21 cellular contexts compared by ENCODE assay signal in the genomic region with DNA sequence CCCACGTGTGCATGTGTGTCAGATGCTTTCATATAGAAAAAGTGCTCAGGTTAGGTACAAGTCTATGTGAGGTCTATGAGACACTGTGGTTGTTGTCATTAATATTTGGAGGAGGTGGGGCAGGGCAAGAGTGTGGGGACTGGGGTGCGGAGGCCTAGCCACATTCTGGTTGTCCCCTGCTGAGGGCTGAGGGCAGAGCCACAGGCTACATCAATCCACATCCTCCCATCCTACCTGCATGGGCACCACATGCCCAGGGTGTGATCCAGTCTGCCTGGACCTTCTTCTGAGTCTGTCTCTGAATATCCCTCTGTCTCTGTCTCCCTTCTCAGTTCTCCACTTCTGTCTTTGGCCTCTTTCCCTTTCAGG. TPM values are rescaled to one million over a fixed set of nuclear protein-coding genes. Genes with fewer than 3 reads are reported as not detected.
DNase-seq lines count a peak whose midpoint lies in the region; ATAC-seq and TF ChIP-seq lines count a peak whose summit lies in the region.
"Had no signal": no experiment of that assay in that cellular context is flagged by ENCODE, and none has a peak within 500 bp of the region (broad histone marks: within the 10 kb centered on the region; RNA-seq: fewer than 3 reads in every experiment).

No MANE protein-coding gene starts in this region.

- H3K79me2 ChIP-seq in SK-N-SH (ENCODE audit: insufficient read depth), result no peaks in the 10 kb centered on the region

- POLR2A ChIA-PET in SK-N-SH (lab: Yijun Ruan, JAX) (no interaction called here), IMR-90 (lab: Charles Lee; ENCODE audit: unreplicated experiment) (no interaction called here)

- CTCF ChIA-PET in SK-N-SH (lab: Yijun Ruan, JAX) (interaction anchor here (1.5 kb wide), 1 partner anchor 8 kb away, joined by 4 read pairs; no protein-coding TSS in a partner anchor), IMR-90 (lab: Yijun Ruan, JAX) (no interaction called here)

- ATAC-seq in SK-N-SH treated with all-trans-retinoic acid at 6 μM for 48 hours, result no peak; the same call in 2 of the 3 replicates
- ATAC-seq in IMR-90 (ENCODE audit: low read depth), result no peak
- no peak for ATAC-seq in GM18868 (IDR thresholded peaks at IDR 0.05; ENCODE audit: unreplicated experiment)
- ATAC-seq in HG03520 (IDR thresholded peaks at IDR 0.05; ENCODE audit: unreplicated experiment), result no peak

- H2AK9ac ChIP-seq in IMR-90 (replicated peaks; ENCODE audit: low read depth, low read length, poor library complexity), result peak overlapping the region; percentile 72

- no peak overlapping the region for H2BK120ac ChIP-seq in IMR-90 (ENCODE audit: low read depth, low read length)

- TF ChIP-seq CTCF in SK-N-SH (IDR thresholded peaks at IDR 0.05) (no peak), IMR-90 (conservative IDR thresholded peaks at IDR 0.05; ENCODE audit: low read depth, low read length) (no peak), endothelial cell (IDR thresholded peaks at IDR 0.05; ENCODE audit: unreplicated experiment) (no peak)

- H3K9me1 ChIP-seq in IMR-90 (ENCODE audit: insufficient read depth, low read length), result no peaks in the 10 kb centered on the region

- H3K36me3 ChIP-seq in SK-N-SH (replicated peaks in 1 of 2; ENCODE audit: control insufficient read depth in 1 of 2, insufficient read depth in 2 of 2, low read length in 1 of 2) (no peaks in the 10 kb centered on the region), IMR-90 (ENCODE audit: control insufficient read depth, insufficient read depth, low read length) (no peaks in the 10 kb centered on the region)
- H3K36me3 ChIP-seq: BLaER1 had no signal

- peaks cover 26% of the 10 kb centered on the region; the same call in 1 of the 2 replicates for H3K27me3 ChIP-seq in SK-N-SH (ENCODE audit: insufficient read depth)
- H3K27me3 ChIP-seq in IMR-90 (ENCODE audit: control insufficient read depth, insufficient read depth, low read length), result peaks cover 22% of the 10 kb centered on the region

- H2AFZ ChIP-seq in SK-N-SH (ENCODE audit: low read depth) (no peak overlapping the region), IMR-90 (replicated peaks; ENCODE audit: low read length, poor library complexity) (no peak overlapping the region)

- H3F3A ChIP-seq in SK-N-SH (replicated peaks; ENCODE audit: insufficient read depth), result no peaks in the 10 kb centered on the region

- intact Hi-C loops in IMR-90 (cut with micrococcal nuclease), result no loop called here

- no peak overlapping the region for H2BK5ac ChIP-seq in IMR-90 (ENCODE audit: low read depth, low read length, poor library complexity, severe bottlenecking)

- H3K18ac ChIP-seq in IMR-90 (ENCODE audit: low read depth, low read length), result no peak overlapping the region

- no peaks in the 10 kb centered on the region for H3K4me1 ChIP-seq in SK-N-SH (ENCODE audit: control insufficient read depth in 1 of 2, insufficient read depth in 2 of 2, low read depth in 1 of 2, low read length in 1 of 2)
- no peaks in the 10 kb centered on the region for H3K4me1 ChIP-seq in IMR-90 (ENCODE audit: control insufficient read depth, insufficient read depth, low read length)
- H3K4me1 ChIP-seq: BLaER1 had no signal

- H3K27me3 Mint-ChIP-seq in endothelial cell (ENCODE audit: unreplicated experiment), result peaks cover 4% of the 10 kb centered on the region

- in situ Hi-C loops in IMR-90 (cut with MboI; ENCODE audit: low sequenced_read_pairs), result no loop called here

- H3K14ac ChIP-seq in IMR-90 (replicated peaks; ENCODE audit: low read depth, low read length), result no peak overlapping the region

- H3K79me1 ChIP-seq in IMR-90 (ENCODE audit: low read depth in 1 of 2, low read length in 2 of 2), result no peaks in the 10 kb centered on the region

- no peak overlapping the region for H3K23ac ChIP-seq in IMR-90 (ENCODE audit: low read depth, low read length)

- no peak overlapping the region for H3K4me2 ChIP-seq in SK-N-SH
- H3K4me2 ChIP-seq in IMR-90 (ENCODE audit: low read depth, low read length), result no peak overlapping the region
- H3K4me2 ChIP-seq: BLaER1 had no signal

- TF ChIP-seq EP300 in SK-N-SH (IDR thresholded peaks at IDR 0.05; ENCODE audit: borderline replicate concordance in 1 of 2, low read depth in 1 of 2, low read length in 1 of 2), result no peak

- no peaks in the 10 kb centered on the region for H3K36me3 Mint-ChIP-seq in endothelial cell (ENCODE audit: low read depth, unreplicated experiment)
- H3K36me3 Mint-ChIP-seq: CD14-positive monocyte; CD4-positive, alpha-beta memory T cell had no signal

- TF ChIP-seq RAD21 in SK-N-SH (IDR thresholded peaks at IDR 0.05; ENCODE audit: low read length) (no peak), IMR-90 (IDR thresholded peaks at IDR 0.05; ENCODE audit: low read length) (no peak)

- H3K27ac Mint-ChIP-seq in endothelial cell (ENCODE audit: unreplicated experiment), result peak overlapping the region; percentile 48
- H3K27ac Mint-ChIP-seq: CD14-positive monocyte had no signal

- no peak overlapping the region for H4K8ac ChIP-seq in IMR-90 (ENCODE audit: low read depth in 2 of 2, low read length in 2 of 2)

- peak; percentile 8 for DNase-seq in SK-N-SH
- no peak for DNase-seq in IMR-90
- no peak for DNase-seq in endothelial cell (ENCODE audit: low spot score)
- DNase-seq in cortex of kidney (lab: John Stamatoyannopoulos, UW), result no peak
- DNase-seq: Calu3; CD4-positive, alpha-beta memory T cell; DMS79 treated with DMSO at 0.1 percent for 48 hours; GF-D8; GOT3; H9; KBM-7 had no signal

- no peak overlapping the region for H2AK5ac ChIP-seq in IMR-90 (ENCODE audit: low read depth, low read length)

- H3K4me3 ChIP-seq in SK-N-SH (ENCODE audit: low read depth in 2 of 2, low read length in 1 of 2) (no peak overlapping the region), IMR-90 (ENCODE audit: insufficient read depth, low read depth, low read length) (no peak overlapping the region)
- H3K4me3 ChIP-seq: BLaER1 had no signal

- no peak overlapping the region for H3K4me3 Mint-ChIP-seq in endothelial cell (ENCODE audit: unreplicated experiment)
- H3K4me3 Mint-ChIP-seq: CD14-positive monocyte; CD4-positive, alpha-beta memory T cell; H9 had no signal

- H4K91ac ChIP-seq in IMR-90 (ENCODE audit: insufficient read depth, low read depth, low read length), result no peak overlapping the region

- H2BK20ac ChIP-seq in IMR-90 (ENCODE audit: low read depth, low read length), result no peak overlapping the region

- H3K27ac ChIP-seq in SK-N-SH (ENCODE audit: low read depth in 2 of 2, low read length in 1 of 2) (no peak overlapping the region), IMR-90 (ENCODE audit: insufficient read depth, low read length) (no peak overlapping the region)
- H3K27ac ChIP-seq: 22Rv1, BLaER1, HL-60 had no signal

- dilution Hi-C loops in IMR-90 (cut with HindIII; ENCODE audit: low sequenced_read_pairs, unreplicated experiment), result no loop called here

- H3K9ac ChIP-seq in SK-N-SH, result no peak overlapping the region
- no peak overlapping the region for H3K9ac ChIP-seq in IMR-90 (ENCODE audit: low read depth, low read length)
- H3K9ac ChIP-seq: BLaER1 had no signal

- H4K20me1 ChIP-seq in SK-N-SH (ENCODE audit: insufficient read depth) (no peaks in the 10 kb centered on the region), IMR-90 (ENCODE audit: insufficient read depth, low read length) (no peaks in the 10 kb centered on the region; the same call in 1 of the 2 replicates)
- H4K20me1 ChIP-seq: BLaER1 had no signal

- H3K9me3 ChIP-seq in SK-N-SH (no peaks in the 10 kb centered on the region), IMR-90 (ENCODE audit: control insufficient read depth, insufficient read depth, low read length) (no peaks in the 10 kb centered on the region)
- H3K9me3 ChIP-seq: BLaER1 had no signal

- WGBS in SK-N-SH (ENCODE audit: low lambda C conversion rate), result 17% methylated on average over 1 of the region's 2 CpGs
- no CpG with 5 or more reads among the region's 2 CpGs for WGBS in IMR-90 (ENCODE audit: extremely low coverage in 2 of 2, insufficient read length in 1 of 2), 2 experiments

- H3K9me2 ChIP-seq in SK-N-SH, result no peaks in the 10 kb centered on the region

- BruUV-seq in IMR-90 (replicated peaks; lab: Mats Ljungman, UMichigan), result no TSS peak

- no peak overlapping the region for H3K56ac ChIP-seq in IMR-90 (ENCODE audit: extremely low read depth, insufficient read depth, low read length)

- no peaks in the 10 kb centered on the region for H3K9me3 Mint-ChIP-seq in endothelial cell (ENCODE audit: unreplicated experiment)
- H3K9me3 Mint-ChIP-seq: CD4-positive, alpha-beta memory T cell had no signal

- no peak for TF ChIP-seq POLR2A in IMR-90 (IDR thresholded peaks at IDR 0.05; ENCODE audit: low read depth, low read length)

- H3K4ac ChIP-seq in IMR-90 (ENCODE audit: low read depth, low read length), result no peak overlapping the region

- no peak overlapping the region for H2BK15ac ChIP-seq in IMR-90 (ENCODE audit: low read depth, low read length)

- H4K5ac ChIP-seq in IMR-90 (ENCODE audit: low read depth, low read length), result no peak overlapping the region

- H3K4me1 Mint-ChIP-seq in endothelial cell (ENCODE audit: unreplicated experiment), result no peaks in the 10 kb centered on the region

RNA-seq across cellular contexts. Expression of a gene that starts 1.2 kb away (rescaled TPM):
- not detected in 2 replicates for polyA plus RNA-seq in SK-N-SH (2012; rRNA removed)
- not detected in 2 replicates for polyA plus RNA-seq in SK-N-SH (2012; cell fraction: cytosol; rRNA removed)
- not detected in 2 replicates for polyA plus RNA-seq in SK-N-SH (2012; cell fraction: nucleus; rRNA removed)
- total RNA-seq in IMR-90 (2012; rRNA removed), result not detected in 2 replicates
- not detected in 2 replicates for polyA plus RNA-seq in IMR-90 (2012; rRNA removed)
- not detected in 2 replicates for polyA plus RNA-seq in IMR-90 (2012; cell fraction: cytosol; rRNA removed)
- not detected in 2 replicates for polyA plus RNA-seq in IMR-90 (2012; cell fraction: nucleus; rRNA removed; ENCODE audit: low replicate concordance)
- total RNA-seq in endothelial cell (ENCODE audit: unreplicated experiment), result not detected
- total RNA-seq: A673; Calu3; CD4-positive, alpha-beta memory T cell; H9; HT1080 had no signal
- polyA plus RNA-seq: AG04450; CD14-positive monocyte; CD4-positive, alpha-beta memory T cell had no signal

RNA-seq across cellular contexts. Expression of a gene that starts 16.7 kb away (rescaled TPM):
- 34.0 and 48.9 TPM in 2 replicates for polyA plus RNA-seq in SK-N-SH (2012; rRNA removed)
- 12.3 and 13.5 TPM in 2 replicates for polyA plus RNA-seq in SK-N-SH (2012; cell fraction: cytosol; rRNA removed)
- polyA plus RNA-seq in SK-N-SH (2012; cell fraction: nucleus; rRNA removed), result 245 and 301 TPM in 2 replicates
- 14.7 and 16.8 TPM in 2 replicates for total RNA-seq in IMR-90 (2012; rRNA removed)
- polyA plus RNA-seq in IMR-90 (2012; rRNA removed), result 26.3 and 27.7 TPM in 2 replicates
- polyA plus RNA-seq in IMR-90 (2012; cell fraction: cytosol; rRNA removed), result 8.5 and 8.9 TPM in 2 replicates
- 273 and 300 TPM in 2 replicates for polyA plus RNA-seq in IMR-90 (2012; cell fraction: nucleus; rRNA removed; ENCODE audit: low replicate concordance)
- total RNA-seq in endothelial cell (ENCODE audit: unreplicated experiment), result 122 TPM

RNA-seq across cellular contexts. Expression of a gene that starts 23.6 kb away (rescaled TPM):
- not detected in 2 replicates for polyA plus RNA-seq in SK-N-SH (2012; rRNA removed)
- not detected in 2 replicates for polyA plus RNA-seq in SK-N-SH (2012; cell fraction: cytosol; rRNA removed)
- not detected in 2 replicates for polyA plus RNA-seq in SK-N-SH (2012; cell fraction: nucleus; rRNA removed)
- total RNA-seq in IMR-90 (2012; rRNA removed), result not detected in 2 replicates
- polyA plus RNA-seq in IMR-90 (2012; rRNA removed), result not detected in 2 replicates
- polyA plus RNA-seq in IMR-90 (2012; cell fraction: cytosol; rRNA removed), result not detected in 2 replicates
- polyA plus RNA-seq in IMR-90 (2012; cell fraction: nucleus; rRNA removed; ENCODE audit: low replicate concordance), result not detected in 2 replicates
- total RNA-seq in endothelial cell (ENCODE audit: unreplicated experiment), result not detected
- total RNA-seq: A673; Calu3; CD4-positive, alpha-beta memory T cell; H9; HT1080 had no signal
- polyA plus RNA-seq: AG04450; CD14-positive monocyte; CD4-positive, alpha-beta memory T cell had no signal

RNA-seq across cellular contexts. Expression of a gene that starts 41.2 kb away (rescaled TPM):
- polyA plus RNA-seq in SK-N-SH (2012; rRNA removed) (0.03 and 0.06 TPM in 2 replicates), IMR-90 (2012; rRNA removed) (not detected in 2 replicates)
- not detected in 2 replicates for polyA plus RNA-seq in SK-N-SH (2012; cell fraction: cytosol; rRNA removed)
- 0.97 and 2.0 TPM in 2 replicates for polyA plus RNA-seq in SK-N-SH (2012; cell fraction: nucleus; rRNA removed)
- total RNA-seq in IMR-90 (2012; rRNA removed) (not detected in 2 replicates), endothelial cell (ENCODE audit: unreplicated experiment) (not detected)
- not detected in 2 replicates for polyA plus RNA-seq in IMR-90 (2012; cell fraction: cytosol; rRNA removed)
- 0.14 and 0.58 TPM in 2 replicates for polyA plus RNA-seq in IMR-90 (2012; cell fraction: nucleus; rRNA removed; ENCODE audit: low replicate concordance)
- total RNA-seq: A673; CD4-positive, alpha-beta memory T cell; H9; HT1080 had no signal
- polyA plus RNA-seq: AG04450; CD14-positive monocyte; CD4-positive, alpha-beta memory T cell had no signal

RNA-seq across cellular contexts. Expression of a gene that starts 50.3 kb away (rescaled TPM):
- 24.8 and 35.0 TPM in 2 replicates for polyA plus RNA-seq in SK-N-SH (2012; rRNA removed)
- polyA plus RNA-seq in SK-N-SH (2012; cell fraction: cytosol; rRNA removed), result 16.4 and 27.1 TPM in 2 replicates
- polyA plus RNA-seq in SK-N-SH (2012; cell fraction: nucleus; rRNA removed), result 11.9 and 42.6 TPM in 2 replicates
- total RNA-seq in IMR-90 (2012; rRNA removed), result not detected in 2 replicates
- polyA plus RNA-seq in IMR-90 (2012; rRNA removed), result 0.12 and 0.24 TPM in 2 replicates
- 0.40 and 0.83 TPM in 2 replicates for polyA plus RNA-seq in IMR-90 (2012; cell fraction: cytosol; rRNA removed)
- polyA plus RNA-seq in IMR-90 (2012; cell fraction: nucleus; rRNA removed; ENCODE audit: low replicate concordance), result 0.12 TPM in 1 of 2 replicates, not detected in the other
- 2.0 TPM for total RNA-seq in endothelial cell (ENCODE audit: unreplicated experiment)
- total RNA-seq: HT1080 had no signal
- polyA plus RNA-seq: AG04450, CD14-positive monocyte had no signal
